22 cellular contexts compared by ENCODE assay signal in the genomic region with DNA sequence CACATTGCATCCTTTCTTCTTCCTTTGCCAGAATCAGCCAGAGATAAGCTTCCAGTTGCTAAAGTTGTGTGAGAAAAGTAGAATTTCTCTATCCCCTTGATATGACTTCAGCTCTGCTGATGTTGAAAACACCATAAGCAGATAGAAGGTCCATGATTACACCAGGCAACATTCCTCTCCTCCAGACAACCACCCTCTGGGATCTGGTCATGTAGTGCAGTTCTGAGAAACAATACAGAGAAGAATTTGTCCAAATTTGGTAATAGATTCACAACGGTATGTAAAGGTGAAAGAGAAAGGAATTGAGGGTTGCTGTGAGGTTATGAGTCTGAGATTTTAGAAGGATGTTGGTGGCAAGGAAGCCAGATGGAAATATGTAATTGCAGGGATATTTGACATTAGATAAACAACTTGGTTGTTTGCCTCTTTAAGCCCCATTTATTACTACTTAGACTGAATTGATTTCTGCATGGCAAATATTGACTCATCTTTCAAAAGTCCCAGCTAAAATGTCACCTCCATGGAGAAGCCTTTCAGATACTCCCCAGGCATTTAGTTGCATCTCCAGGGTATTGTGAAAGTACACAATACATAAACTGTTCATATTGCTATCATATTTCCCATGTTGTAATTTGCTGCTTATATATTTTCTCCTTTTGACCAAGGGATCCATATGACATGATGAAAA.
DNase-seq lines count a peak whose midpoint lies in the region; TF ChIP-seq lines count a peak whose summit lies in the region.
"Had no signal": no experiment of that assay in that cellular context is flagged by ENCODE, and none has a peak within 500 bp of the region (broad histone marks: within the 10 kb centered on the region; RNA-seq: fewer than 3 reads in every experiment).

No MANE protein-coding gene starts in this region.

- no peaks in the 10 kb centered on the region for H3K4me1 ChIP-seq in smooth muscle cell (ENCODE audit: low read depth)
- H3K4me1 ChIP-seq in H9 (ENCODE audit: insufficient read depth, low read length) = no peaks in the 10 kb centered on the region
- H3K4me1 ChIP-seq: esophagus squamous epithelium, spleen had no signal

- no peak overlapping the region for H3K18ac ChIP-seq in H9 (ENCODE audit: insufficient read length, low read depth, low read length)

- H4K8ac ChIP-seq in H9 (replicated peaks; ENCODE audit: insufficient read length, low read depth, low read length) = no peak overlapping the region

- H3K9ac ChIP-seq in smooth muscle cell (ENCODE audit: low read depth) (no peak overlapping the region), H9 (ENCODE audit: extremely low read depth, insufficient read length, low read length) (no peak overlapping the region)

- 79% methylated on average over 1 of the region's 1 CpG for WGBS in smooth muscle cell (ENCODE audit: low lambda C conversion rate)
- WGBS in H9 (ENCODE audit: extremely low coverage, insufficient read length, low lambda C conversion rate) = no CpG with 5 or more reads among the region's 1 CpG

- DNase-seq in NCI-H187 treated with DMSO at 0.1 percent for 48 hours (lab: John Stamatoyannopoulos, UW) = peak; percentile 32
- no peak for DNase-seq in NCI-H187 (lab: John Stamatoyannopoulos, UW)
- peak; percentile 76 for DNase-seq in NCI-H2081 treated with DMSO at 0.1 percent for 48 hours (lab: John Stamatoyannopoulos, UW)
- DNase-seq in SHP77 treated with DMSO at 0.1 percent for 48 hours (lab: John Stamatoyannopoulos, UW) = peak; percentile 34
- DNase-seq in smooth muscle cell (lab: John Stamatoyannopoulos, UW; ENCODE audit: unreplicated experiment) = no peak
- no peak for DNase-seq in GM20000 (ENCODE audit: low spot score)
- no peak for DNase-seq in H9
- no peak for DNase-seq in islet precursor cell
- DNase-seq: 8988T; activated CD4-positive, alpha-beta memory T cell treated with anti-CD3 and anti-CD28 coated beads, Interleukin-2, amount 10 ng/mL, durations not matched to agents 7 days and 5 days; activated effector memory CD4-positive, alpha-beta T cell treated with Interleukin-2 at 50 U/mL for 16 hours; CD8-positive, alpha-beta memory T cell; endodermal cell; esophagus squamous epithelium; Kasumi-1; left cardiac atrium; NCI-H510A; retina; spleen; stimulated activated CD4-positive, alpha-beta T cell treated with anti-CD3 and anti-CD28 coated beads, Interleukin-4, amount 100 ng/mL, for 24 hours; stimulated activated naive CD8-positive, alpha-beta T cell treated with anti-CD3 and anti-CD28 coated beads, Interleukin-15, Interleukin-2, amounts not matched to agents 100 U/mL and 50 U/mL, for 24 hours had no signal

- no peak overlapping the region for H3K56ac ChIP-seq in H9 (ENCODE audit: insufficient read length, low read depth, low read length)

- H2BK20ac ChIP-seq in H9 (ENCODE audit: low read depth, low read length, poor library complexity, severe bottlenecking) = no peak overlapping the region

- H3K23me2 ChIP-seq in H9 (ENCODE audit: insufficient read length, low read depth, low read length, poor library complexity, severe bottlenecking) = no peaks in the 10 kb centered on the region

- H2BK12ac ChIP-seq in H9 (ENCODE audit: insufficient read length, low read depth, low read length) = no peak overlapping the region

- no peaks in the 10 kb centered on the region for H3K27me3 ChIP-seq in smooth muscle cell (ENCODE audit: low read depth)
- H3K27me3 ChIP-seq in H9 (ENCODE audit: insufficient read depth, low read length) = no peaks in the 10 kb centered on the region
- H3K27me3 ChIP-seq: esophagus squamous epithelium, spleen had no signal

- H4K20me1 ChIP-seq in smooth muscle cell (ENCODE audit: low read depth) (no peaks in the 10 kb centered on the region), H9 (ENCODE audit: control insufficient read depth, insufficient read depth, insufficient read length) (no peaks in the 10 kb centered on the region)

- no peaks in the 10 kb centered on the region for H3K79me2 ChIP-seq in smooth muscle cell (ENCODE audit: low read depth)
- no peaks in the 10 kb centered on the region for H3K79me2 ChIP-seq in H9 (ENCODE audit: insufficient read depth, low read length)

- H2AFZ ChIP-seq in smooth muscle cell (ENCODE audit: low read depth) (peak overlapping the region; percentile 42), H9 (ENCODE audit: low read length) (no peak overlapping the region)

- no peak overlapping the region for H4K5ac ChIP-seq in H9 (ENCODE audit: insufficient read length, low read depth, low read length)

- no peak overlapping the region for H3K4me3 Mint-ChIP-seq in H9
- H3K4me3 Mint-ChIP-seq: activated CD4-positive, alpha-beta memory T cell treated with anti-CD3 and anti-CD28 coated beads, Interleukin-2, amount 10 ng/mL, durations not matched to agents 7 days and 5 days; CD8-positive, alpha-beta memory T cell; endodermal cell had no signal

- H3K4me3 ChIP-seq in smooth muscle cell = no peak overlapping the region
- H3K4me3 ChIP-seq: coronary artery, esophagus squamous epithelium, spleen had no signal

- no peak overlapping the region for H2BK15ac ChIP-seq in H9 (ENCODE audit: low read depth, low read length)

- no peaks in the 10 kb centered on the region; a peak in 1 of 7 replicates for H3K36me3 Mint-ChIP-seq in H9 (ENCODE audit: insufficient read depth in 1 of 3, low read depth in 3 of 3)
- H3K36me3 Mint-ChIP-seq: CD8-positive, alpha-beta memory T cell had no signal

- H2BK5ac ChIP-seq in H9 (ENCODE audit: insufficient read length, low read length) = no peak overlapping the region

- H4K91ac ChIP-seq in H9 (ENCODE audit: insufficient read length, low read depth, low read length) = no peak overlapping the region

- no peaks in the 10 kb centered on the region; a peak in 1 of 5 replicates for H3K9me3 Mint-ChIP-seq in H9
- H3K9me3 Mint-ChIP-seq: activated CD4-positive, alpha-beta memory T cell treated with anti-CD3 and anti-CD28 coated beads, Interleukin-2, amount 10 ng/mL, durations not matched to agents 7 days and 5 days had no signal

- H3K4me1 Mint-ChIP-seq in H9 = peaks cover 0 to 2% of the 10 kb centered on the region in 2 experiments; a peak in 1 of 4 replicates
- H3K4me1 Mint-ChIP-seq: activated CD4-positive, alpha-beta memory T cell treated with anti-CD3 and anti-CD28 coated beads, Interleukin-2, amount 10 ng/mL, durations not matched to agents 7 days and 5 days; CD8-positive, alpha-beta memory T cell had no signal

- no peak overlapping the region for H3K27ac Mint-ChIP-seq in H9
- H3K27ac Mint-ChIP-seq: activated CD4-positive, alpha-beta memory T cell treated with anti-CD3 and anti-CD28 coated beads, Interleukin-2, amount 10 ng/mL, durations not matched to agents 7 days and 5 days; CD8-positive, alpha-beta memory T cell; endodermal cell had no signal

- no peaks in the 10 kb centered on the region for H3K9me3 ChIP-seq in smooth muscle cell (replicated peaks; ENCODE audit: low read depth)
- no peaks in the 10 kb centered on the region for H3K9me3 ChIP-seq in H9 (ENCODE audit: control insufficient read depth, low read depth, low read length)
- H3K9me3 ChIP-seq: esophagus squamous epithelium, spleen had no signal

- no peak overlapping the region for H2BK120ac ChIP-seq in H9 (ENCODE audit: low read depth, low read length, poor library complexity, severe bottlenecking)

- no peak overlapping the region for H3K4ac ChIP-seq in H9 (ENCODE audit: low read depth, low read length)

- H3K4me2 ChIP-seq in smooth muscle cell = no peak overlapping the region
- no peak overlapping the region for H3K4me2 ChIP-seq in H9 (ENCODE audit: insufficient read depth, insufficient read length, low read length)

- no peaks in the 10 kb centered on the region for H3F3A ChIP-seq in smooth muscle cell (ENCODE audit: low read depth)

- H3K14ac ChIP-seq in H9 (ENCODE audit: insufficient read depth, low read length) = no peak overlapping the region

- H3K79me1 ChIP-seq in H9 (ENCODE audit: insufficient read depth, low read depth, low read length, poor library complexity, severe bottlenecking) = no peaks in the 10 kb centered on the region

- H3K27me3 Mint-ChIP-seq in H9 (ENCODE audit: low read depth) = no peaks in the 10 kb centered on the region; the same call in 1 of the 2 replicates

- H3T11ph ChIP-seq in H9 (ENCODE audit: low read length) = no peak overlapping the region

- no peak overlapping the region for H2AK5ac ChIP-seq in H9 (ENCODE audit: insufficient read length, low read length)

- H3K27ac ChIP-seq in smooth muscle cell (ENCODE audit: low read depth) (no peak overlapping the region), H9 (ENCODE audit: insufficient read length, low read depth, low read length) (no peak overlapping the region)
- H3K27ac ChIP-seq: coronary artery, esophagus squamous epithelium, spleen had no signal

- no peaks in the 10 kb centered on the region for H3K36me3 ChIP-seq in smooth muscle cell (ENCODE audit: low read depth)
- H3K36me3 ChIP-seq: esophagus squamous epithelium, spleen had no signal

- no peak overlapping the region for H3K23ac ChIP-seq in H9 (ENCODE audit: insufficient read length, low read depth, low read length)

- TF ChIP-seq CTCF in smooth muscle cell (IDR thresholded peaks at IDR 0.05; ENCODE audit: borderline replicate concordance, insufficient read depth, poor library complexity, severe bottlenecking) (no peak), GM20000 (IDR thresholded peaks at IDR 0.05; ENCODE audit: extremely low read depth, missing control alignments) (no peak), H9 (conservative IDR thresholded peaks at IDR 0.05) (no peak)

Comparison
In these comparisons a context has a peak if more than half of its experiments do, and no peak if none do; other contexts are left out.
1. DNase-seq: peak in NCI-H187 treated with DMSO at 0.1 percent for 48 hours (single experiment), NCI-H2081 treated with DMSO at 0.1 percent for 48 hours (single experiment) and SHP77 treated with DMSO at 0.1 percent for 48 hours (single experiment); none in NCI-H187 (0 of 2), smooth muscle cell (single experiment), GM20000 (single experiment), H9 (single experiment) and islet precursor cell (single experiment).